ENCODE assay signal across 2 cellular contexts in the genomic region with DNA sequence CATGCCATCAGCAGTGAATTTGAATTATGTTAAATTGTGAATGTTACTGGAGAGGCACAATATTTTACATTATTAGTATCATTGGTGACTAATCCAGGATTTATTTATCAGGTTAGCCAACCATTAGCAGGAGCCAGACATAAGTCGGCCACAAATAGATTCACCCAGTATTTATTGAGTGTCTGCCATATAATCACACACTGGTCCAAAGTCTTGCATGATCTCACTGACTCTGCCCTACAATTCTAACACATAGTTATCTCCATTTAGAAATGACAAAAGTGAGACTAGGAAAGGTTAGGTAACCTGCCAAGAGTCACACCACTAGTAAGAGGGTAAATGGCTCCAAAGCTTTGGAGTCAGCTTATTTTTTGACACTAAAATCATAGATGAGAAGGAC.
TF ChIP-seq lines count a peak whose summit lies in the region.

No MANE protein-coding gene starts in this region.

TF ChIP-seq in liver, 16 proteins besides CTCF, POLR2A, EP300 and RAD21 (continued from another document):
- TF ChIP-seq, protein P1, sequence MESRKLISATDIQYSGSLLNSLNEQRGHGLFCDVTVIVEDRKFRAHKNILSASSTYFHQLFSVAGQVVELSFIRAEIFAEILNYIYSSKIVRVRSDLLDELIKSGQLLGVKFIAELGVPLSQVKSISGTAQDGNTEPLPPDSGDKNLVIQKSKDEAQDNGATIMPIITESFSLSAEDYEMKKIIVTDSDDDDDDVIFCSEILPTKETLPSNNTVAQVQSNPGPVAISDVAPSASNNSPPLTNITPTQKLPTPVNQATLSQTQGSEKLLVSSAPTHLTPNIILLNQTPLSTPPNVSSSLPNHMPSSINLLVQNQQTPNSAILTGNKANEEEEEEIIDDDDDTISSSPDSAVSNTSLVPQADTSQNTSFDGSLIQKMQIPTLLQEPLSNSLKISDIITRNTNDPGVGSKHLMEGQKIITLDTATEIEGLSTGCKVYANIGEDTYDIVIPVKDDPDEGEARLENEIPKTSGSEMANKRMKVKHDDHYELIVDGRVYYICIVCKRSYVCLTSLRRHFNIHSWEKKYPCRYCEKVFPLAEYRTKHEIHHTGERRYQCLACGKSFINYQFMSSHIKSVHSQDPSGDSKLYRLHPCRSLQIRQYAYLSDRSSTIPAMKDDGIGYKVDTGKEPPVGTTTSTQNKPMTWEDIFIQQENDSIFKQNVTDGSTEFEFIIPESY (IDR thresholded peaks at IDR 0.05), result no peak
- TF ChIP-seq YY1 (IDR thresholded peaks at IDR 0.05), result peak; percentile 78
- no peak for TF ChIP-seq FOXA1 (IDR thresholded peaks at IDR 0.05)
- TF ChIP-seq, protein P2, sequence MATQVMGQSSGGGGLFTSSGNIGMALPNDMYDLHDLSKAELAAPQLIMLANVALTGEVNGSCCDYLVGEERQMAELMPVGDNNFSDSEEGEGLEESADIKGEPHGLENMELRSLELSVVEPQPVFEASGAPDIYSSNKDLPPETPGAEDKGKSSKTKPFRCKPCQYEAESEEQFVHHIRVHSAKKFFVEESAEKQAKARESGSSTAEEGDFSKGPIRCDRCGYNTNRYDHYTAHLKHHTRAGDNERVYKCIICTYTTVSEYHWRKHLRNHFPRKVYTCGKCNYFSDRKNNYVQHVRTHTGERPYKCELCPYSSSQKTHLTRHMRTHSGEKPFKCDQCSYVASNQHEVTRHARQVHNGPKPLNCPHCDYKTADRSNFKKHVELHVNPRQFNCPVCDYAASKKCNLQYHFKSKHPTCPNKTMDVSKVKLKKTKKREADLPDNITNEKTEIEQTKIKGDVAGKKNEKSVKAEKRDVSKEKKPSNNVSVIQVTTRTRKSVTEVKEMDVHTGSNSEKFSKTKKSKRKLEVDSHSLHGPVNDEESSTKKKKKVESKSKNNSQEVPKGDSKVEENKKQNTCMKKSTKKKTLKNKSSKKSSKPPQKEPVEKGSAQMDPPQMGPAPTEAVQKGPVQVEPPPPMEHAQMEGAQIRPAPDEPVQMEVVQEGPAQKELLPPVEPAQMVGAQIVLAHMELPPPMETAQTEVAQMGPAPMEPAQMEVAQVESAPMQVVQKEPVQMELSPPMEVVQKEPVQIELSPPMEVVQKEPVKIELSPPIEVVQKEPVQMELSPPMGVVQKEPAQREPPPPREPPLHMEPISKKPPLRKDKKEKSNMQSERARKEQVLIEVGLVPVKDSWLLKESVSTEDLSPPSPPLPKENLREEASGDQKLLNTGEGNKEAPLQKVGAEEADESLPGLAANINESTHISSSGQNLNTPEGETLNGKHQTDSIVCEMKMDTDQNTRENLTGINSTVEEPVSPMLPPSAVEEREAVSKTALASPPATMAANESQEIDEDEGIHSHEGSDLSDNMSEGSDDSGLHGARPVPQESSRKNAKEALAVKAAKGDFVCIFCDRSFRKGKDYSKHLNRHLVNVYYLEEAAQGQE (IDR thresholded peaks at IDR 0.05), result no peak
- TF ChIP-seq HNF4A (conservative IDR thresholded peaks at IDR 0.05), result peak; percentile 75 to 89
- TF ChIP-seq JUND (IDR thresholded peaks at IDR 0.05), result peak; percentile 63 to 71
- TF ChIP-seq SP1 (IDR thresholded peaks at IDR 0.05), result peak; percentile 22
- TF ChIP-seq NR2F2 (IDR thresholded peaks at IDR 0.05), result no peak
- TF ChIP-seq, protein P3, sequence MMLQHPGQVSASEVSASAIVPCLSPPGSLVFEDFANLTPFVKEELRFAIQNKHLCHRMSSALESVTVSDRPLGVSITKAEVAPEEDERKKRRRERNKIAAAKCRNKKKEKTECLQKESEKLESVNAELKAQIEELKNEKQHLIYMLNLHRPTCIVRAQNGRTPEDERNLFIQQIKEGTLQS (IDR thresholded peaks at IDR 0.05), result peak; percentile 31
- peak in 1 of 2 donors; percentile 59 for TF ChIP-seq RXRA (IDR thresholded peaks at IDR 0.05)
- TF ChIP-seq HNF4G (IDR thresholded peaks at IDR 0.05), result no peak
- TF ChIP-seq, protein P4, sequence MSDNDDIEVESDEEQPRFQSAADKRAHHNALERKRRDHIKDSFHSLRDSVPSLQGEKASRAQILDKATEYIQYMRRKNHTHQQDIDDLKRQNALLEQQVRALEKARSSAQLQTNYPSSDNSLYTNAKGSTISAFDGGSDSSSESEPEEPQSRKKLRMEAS (IDR thresholded peaks at IDR 0.05), result peak; percentile 25
- no peak for TF ChIP-seq GABPA (IDR thresholded peaks at IDR 0.05 in 1 of 2, conservative IDR thresholded peaks at IDR 0.05 in 1 of 2)
TF ChIP-seq in liver: peak in this region for 7.

TF ChIP-seq in HepG2, 621 proteins besides CTCF, POLR2A, EP300 and RAD21 (continued from another document):
- TF ChIP-seq, protein P5, sequence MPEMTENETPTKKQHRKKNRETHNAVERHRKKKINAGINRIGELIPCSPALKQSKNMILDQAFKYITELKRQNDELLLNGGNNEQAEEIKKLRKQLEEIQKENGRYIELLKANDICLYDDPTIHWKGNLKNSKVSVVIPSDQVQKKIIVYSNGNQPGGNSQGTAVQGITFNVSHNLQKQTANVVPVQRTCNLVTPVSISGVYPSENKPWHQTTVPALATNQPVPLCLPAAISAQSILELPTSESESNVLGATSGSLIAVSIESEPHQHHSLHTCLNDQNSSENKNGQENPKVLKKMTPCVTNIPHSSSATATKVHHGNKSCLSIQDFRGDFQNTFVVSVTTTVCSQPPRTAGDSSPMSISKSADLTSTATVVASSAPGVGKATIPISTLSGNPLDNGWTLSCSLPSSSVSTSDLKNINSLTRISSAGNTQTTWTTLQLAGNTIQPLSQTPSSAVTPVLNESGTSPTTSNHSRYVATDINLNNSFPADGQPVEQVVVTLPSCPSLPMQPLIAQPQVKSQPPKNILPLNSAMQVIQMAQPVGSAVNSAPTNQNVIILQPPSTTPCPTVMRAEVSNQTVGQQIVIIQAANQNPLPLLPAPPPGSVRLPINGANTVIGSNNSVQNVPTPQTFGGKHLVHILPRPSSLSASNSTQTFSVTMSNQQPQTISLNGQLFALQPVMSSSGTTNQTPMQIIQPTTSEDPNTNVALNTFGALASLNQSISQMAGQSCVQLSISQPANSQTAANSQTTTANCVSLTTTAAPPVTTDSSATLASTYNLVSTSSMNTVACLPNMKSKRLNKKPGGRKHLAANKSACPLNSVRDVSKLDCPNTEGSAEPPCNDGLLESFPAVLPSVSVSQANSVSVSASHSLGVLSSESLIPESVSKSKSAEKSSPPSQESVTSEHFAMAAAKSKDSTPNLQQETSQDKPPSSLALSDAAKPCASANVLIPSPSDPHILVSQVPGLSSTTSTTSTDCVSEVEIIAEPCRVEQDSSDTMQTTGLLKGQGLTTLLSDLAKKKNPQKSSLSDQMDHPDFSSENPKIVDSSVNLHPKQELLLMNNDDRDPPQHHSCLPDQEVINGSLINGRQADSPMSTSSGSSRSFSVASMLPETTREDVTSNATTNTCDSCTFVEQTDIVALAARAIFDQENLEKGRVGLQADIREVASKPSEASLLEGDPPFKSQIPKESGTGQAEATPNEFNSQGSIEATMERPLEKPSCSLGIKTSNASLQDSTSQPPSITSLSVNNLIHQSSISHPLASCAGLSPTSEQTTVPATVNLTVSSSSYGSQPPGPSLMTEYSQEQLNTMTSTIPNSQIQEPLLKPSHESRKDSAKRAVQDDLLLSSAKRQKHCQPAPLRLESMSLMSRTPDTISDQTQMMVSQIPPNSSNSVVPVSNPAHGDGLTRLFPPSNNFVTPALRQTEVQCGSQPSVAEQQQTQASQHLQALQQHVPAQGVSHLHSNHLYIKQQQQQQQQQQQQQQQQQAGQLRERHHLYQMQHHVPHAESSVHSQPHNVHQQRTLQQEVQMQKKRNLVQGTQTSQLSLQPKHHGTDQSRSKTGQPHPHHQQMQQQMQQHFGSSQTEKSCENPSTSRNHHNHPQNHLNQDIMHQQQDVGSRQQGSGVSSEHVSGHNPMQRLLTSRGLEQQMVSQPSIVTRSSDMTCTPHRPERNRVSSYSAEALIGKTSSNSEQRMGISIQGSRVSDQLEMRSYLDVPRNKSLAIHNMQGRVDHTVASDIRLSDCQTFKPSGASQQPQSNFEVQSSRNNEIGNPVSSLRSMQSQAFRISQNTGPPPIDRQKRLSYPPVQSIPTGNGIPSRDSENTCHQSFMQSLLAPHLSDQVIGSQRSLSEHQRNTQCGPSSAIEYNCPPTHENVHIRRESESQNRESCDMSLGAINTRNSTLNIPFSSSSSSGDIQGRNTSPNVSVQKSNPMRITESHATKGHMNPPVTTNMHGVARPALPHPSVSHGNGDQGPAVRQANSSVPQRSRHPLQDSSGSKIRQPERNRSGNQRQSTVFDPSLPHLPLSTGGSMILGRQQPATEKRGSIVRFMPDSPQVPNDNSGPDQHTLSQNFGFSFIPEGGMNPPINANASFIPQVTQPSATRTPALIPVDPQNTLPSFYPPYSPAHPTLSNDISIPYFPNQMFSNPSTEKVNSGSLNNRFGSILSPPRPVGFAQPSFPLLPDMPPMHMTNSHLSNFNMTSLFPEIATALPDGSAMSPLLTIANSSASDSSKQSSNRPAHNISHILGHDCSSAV (CRISPR knock-in tag; IDR thresholded peaks at IDR 0.05; ENCODE audit: borderline replicate concordance), result no peak
- TF ChIP-seq RORA (CRISPR knock-in tag; IDR thresholded peaks at IDR 0.05) (no peak), ZNF530 (CRISPR knock-in tag; IDR thresholded peaks at IDR 0.05; ENCODE audit: low read depth) (no peak), NFE2 (CRISPR knock-in tag; IDR thresholded peaks at IDR 0.05) (no peak), THAP9 (CRISPR knock-in tag; IDR thresholded peaks at IDR 0.05; ENCODE audit: borderline replicate concordance) (no peak), ZBTB38 (CRISPR knock-in tag; IDR thresholded peaks at IDR 0.05) (no peak), NFATC3 (CRISPR knock-in tag; IDR thresholded peaks at IDR 0.05) (no peak), ZNF274 (CRISPR knock-in tag; IDR thresholded peaks at IDR 0.05) (no peak), FOXP1 (IDR thresholded peaks at IDR 0.05) (no peak), FOXP1 (CRISPR knock-in tag; IDR thresholded peaks at IDR 0.05) (no peak)
